13 cellular contexts compared by ENCODE assay signal in genomic region chr16:78494674-78495073, GRCh38.
A peak's percentile ranks its signal among the peaks of the same experiment; 100 is the strongest.
DNase-seq lines count a peak whose midpoint lies in the region; ATAC-seq lines count a peak whose summit lies in the region.
"Had no signal": no experiment of that assay in that cellular context is flagged by ENCODE, and none has a peak within 500 bp of the region (broad histone marks: within the 10 kb centered on the region; RNA-seq: fewer than 3 reads in every experiment).

No MANE protein-coding gene starts in this region.

- DNase-seq in SIG-M5 treated with dmso at 0.1 percent for 504 hours (lab: John Stamatoyannopoulos, UW; ENCODE audit: unreplicated experiment) (peak; percentile 57), SIG-M5 (lab: John Stamatoyannopoulos, UW) (no peak), NOMO-1 treated with DMSO at 0.1 percent for 48 hours (lab: John Stamatoyannopoulos, UW; ENCODE audit: unreplicated experiment) (peak; percentile 96), SKM-1 (lab: John Stamatoyannopoulos, UW; ENCODE audit: unreplicated experiment) (peak; percentile 76), COR-L47 (lab: John Stamatoyannopoulos, UW) (no peak), epidermal melanocyte (ENCODE audit: insufficient read length, low spot score) (no peak)
- no peak for DNase-seq in activated T-cell treated with anti-CD3 and anti-CD28 coated beads, Interleukin-2, amount 50 U/mL, for 48 hours
- DNase-seq: CD8-positive, alpha-beta memory T cell; DMS 273 treated with DMSO at 0.1 percent for 48 hours; GM23248; H7 had no signal

- ATAC-seq in GM19397 (IDR thresholded peaks at IDR 0.05; ENCODE audit: unreplicated experiment), result no peak
- ATAC-seq: HepG2 had no signal

Comparison
In these comparisons a context has a peak if more than half of its experiments do, and no peak if none do; other contexts are left out.
1. DNase-seq: peak in SIG-M5 treated with dmso at 0.1 percent for 504 hours (single experiment), NOMO-1 treated with DMSO at 0.1 percent for 48 hours (single experiment) and SKM-1 (single experiment); none in SIG-M5 (single experiment), COR-L47 (single experiment), epidermal melanocyte (single experiment) and activated T-cell treated with anti-CD3 and anti-CD28 coated beads, Interleukin-2, amount 50 U/mL, for 48 hours (0 of 2).